20 cellular contexts compared by ENCODE assay signal in genomic region chr9:82124090-82124489, GRCh38.
DNase-seq lines count a peak whose midpoint lies in the region; ATAC-seq and TF ChIP-seq lines count a peak whose summit lies in the region.
"Had no signal": no experiment of that assay in that cellular context is flagged by ENCODE, and none has a peak within 500 bp of the region (broad histone marks: within the 10 kb centered on the region; RNA-seq: fewer than 3 reads in every experiment).

No MANE protein-coding gene starts in this region.

- H3K9me3 Mint-ChIP-seq in activated CD8-positive, alpha-beta T cell treated with anti-CD3 and anti-CD28 coated beads for 36 hours = no peaks in the 10 kb centered on the region
- H3K9me3 Mint-ChIP-seq: T-helper 1 cell treated with Interleukin-12 subunit alpha and Interleukin-12 subunit beta and Interleukin-4 antibody, amounts not matched to agents 30 μg/mL and 1 μg/mL, for 36 hours had no signal

- H3K79me1 ChIP-seq in mesenchymal stem cell (replicated peaks; ENCODE audit: low read length, poor library complexity, severe bottlenecking) = no peaks in the 10 kb centered on the region

- H2AK5ac ChIP-seq in mesenchymal stem cell (ENCODE audit: low read length, severe bottlenecking) = no peak overlapping the region

- no peak overlapping the region for H3K4me3 Mint-ChIP-seq in activated CD8-positive, alpha-beta T cell treated with anti-CD3 and anti-CD28 coated beads for 36 hours
- H3K4me3 Mint-ChIP-seq: activated T-cell treated with anti-CD3 and anti-CD28 coated beads, Interleukin-2, amount 50 U/mL, for 72 hours; CD14-positive monocyte; T-helper 1 cell treated with Interleukin-12 subunit alpha and Interleukin-12 subunit beta and Interleukin-4 antibody, amounts not matched to agents 30 μg/mL and 1 μg/mL, for 36 hours had no signal

- TF ChIP-seq CTCF in cardiac fibroblast (IDR thresholded peaks at IDR 0.05; ENCODE audit: low read depth, low read length) = no peak
- TF ChIP-seq CTCF in activated CD8-positive, alpha-beta T cell treated with anti-CD3 and anti-CD28 coated beads for 36 hours (IDR thresholded peaks at IDR 0.05) = no peak
- TF ChIP-seq CTCF in uterus (IDR thresholded peaks at IDR 0.05) = no peak

- no peak overlapping the region for H4K8ac ChIP-seq in mesenchymal stem cell (ENCODE audit: low read length)

- H3K18ac ChIP-seq in mesenchymal stem cell (ENCODE audit: low read depth in 1 of 2, low read length in 2 of 2) = no peak overlapping the region

- H3K27ac Mint-ChIP-seq in activated CD8-positive, alpha-beta T cell treated with anti-CD3 and anti-CD28 coated beads for 36 hours = no peak overlapping the region
- H3K27ac Mint-ChIP-seq: activated T-cell treated with anti-CD3 and anti-CD28 coated beads, Interleukin-2, amount 50 U/mL, for 72 hours; CD14-positive monocyte; progenitor cell of endocrine pancreas; T-helper 1 cell treated with Interleukin-12 subunit alpha and Interleukin-12 subunit beta and Interleukin-4 antibody, amounts not matched to agents 30 μg/mL and 1 μg/mL, for 36 hours had no signal

- TF ChIP-seq POLR2A in uterus (IDR thresholded peaks at IDR 0.05) = no peak

- no peak overlapping the region for H3K23ac ChIP-seq in mesenchymal stem cell (ENCODE audit: low read length in 2 of 2)

- POLR2A ChIA-PET in activated CD8-positive, alpha-beta T cell treated with anti-CD3 and anti-CD28 coated beads for 36 hours (lab: Charles Lee) = no interaction called here

- no peak overlapping the region for H3K14ac ChIP-seq in mesenchymal stem cell (ENCODE audit: low read length in 2 of 2)

- H2BK5ac ChIP-seq in mesenchymal stem cell (ENCODE audit: low read depth, low read length, poor library complexity, severe bottlenecking) = no peak overlapping the region

- peak; percentile 85 for DNase-seq in COLO829 (ENCODE audit: low spot score)
- DNase-seq in NCI-H226 = peak; percentile 59
- peak; percentile 50 to 79 for DNase-seq in cardiac fibroblast (ENCODE audit: low read depth in 2 of 2)
- peak; percentile 41 for DNase-seq in mesenchymal stem cell
- no peak for DNase-seq in activated CD8-positive, alpha-beta T cell treated with anti-CD3 and anti-CD28 coated beads for 36 hours
- DNase-seq in uterus = no peak
- DNase-seq: activated CD4-positive, alpha-beta T cell treated with anti-CD3 and anti-CD28 coated beads for 1 hour; activated T-cell treated with anti-CD3 and anti-CD28 coated beads, Interleukin-2, amount 50 U/mL, for 72 hours; anterior cingulate cortex; KBM-7; NCI-H1694; NCI-H510A treated with DMSO at 0.1 percent for 48 hours; stimulated activated CD4-positive, alpha-beta T cell treated with anti-CD3 and anti-CD28 coated beads, Interleukin-15, amount 100 ng/mL, for 24 hours; testis had no signal

- H3K27me3 ChIP-seq in mesenchymal stem cell (ENCODE audit: control insufficient read depth in 1 of 2, insufficient read depth in 1 of 2, low read length in 2 of 2) (no peaks in the 10 kb centered on the region), uterus (no peaks in the 10 kb centered on the region)
- H3K27me3 ChIP-seq: testis had no signal

- H3K36me3 Mint-ChIP-seq in activated CD8-positive, alpha-beta T cell treated with anti-CD3 and anti-CD28 coated beads for 36 hours (ENCODE audit: low read depth) = no peaks in the 10 kb centered on the region
- H3K36me3 Mint-ChIP-seq: CD14-positive monocyte had no signal

- no peak overlapping the region for H3K9ac ChIP-seq in mesenchymal stem cell (ENCODE audit: low read length)

- no peak overlapping the region for H2AFZ ChIP-seq in mesenchymal stem cell (ENCODE audit: low read depth, low read length)

- intact Hi-C loops in activated CD8-positive, alpha-beta T cell treated with anti-CD3 and anti-CD28 coated beads for 36 hours (cut with micrococcal nuclease) = no loop called here
- intact Hi-C loops in uterus (cut with DNase I; ENCODE audit: low total_unique reads) = no loop called here

- no peak for ATAC-seq in activated CD8-positive, alpha-beta T cell treated with anti-CD3 and anti-CD28 coated beads for 36 hours
- ATAC-seq in GM21381 (IDR thresholded peaks at IDR 0.05; ENCODE audit: unreplicated experiment) (no peak), GM19395 (IDR thresholded peaks at IDR 0.05; ENCODE audit: unreplicated experiment) (no peak)
- ATAC-seq: activated T-cell treated with anti-CD3 and anti-CD28 coated beads, Interleukin-2, amount 50 U/mL, for 72 hours; Panc1 had no signal

- H2BK12ac ChIP-seq in mesenchymal stem cell (ENCODE audit: low read length in 2 of 2) = no peak overlapping the region

- no peak overlapping the region for H3K4ac ChIP-seq in mesenchymal stem cell (ENCODE audit: low read depth in 1 of 2, low read length in 2 of 2)

- H3K27ac ChIP-seq in mesenchymal stem cell (ENCODE audit: low read length, poor library complexity, severe bottlenecking) (no peak overlapping the region), uterus (no peak overlapping the region)
- H3K27ac ChIP-seq: testis had no signal

- no peak overlapping the region for H4K91ac ChIP-seq in mesenchymal stem cell (ENCODE audit: low read length)

- H3K4me2 ChIP-seq in mesenchymal stem cell (ENCODE audit: low read length, poor library complexity, severe bottlenecking) = no peak overlapping the region

- H3K36me3 ChIP-seq in mesenchymal stem cell (ENCODE audit: control insufficient read depth in 1 of 2, insufficient read depth in 2 of 2, low read depth in 1 of 2, low read length in 2 of 2) (no peaks in the 10 kb centered on the region), uterus (no peaks in the 10 kb centered on the region)

- H3K27me3 Mint-ChIP-seq in activated CD8-positive, alpha-beta T cell treated with anti-CD3 and anti-CD28 coated beads for 36 hours = no peaks in the 10 kb centered on the region
- H3K27me3 Mint-ChIP-seq: progenitor cell of endocrine pancreas had no signal

- no peak overlapping the region for H2BK120ac ChIP-seq in mesenchymal stem cell (ENCODE audit: low read depth, low read length)

- H3K4me1 Mint-ChIP-seq in activated CD8-positive, alpha-beta T cell treated with anti-CD3 and anti-CD28 coated beads for 36 hours (ENCODE audit: low read depth) = no peaks in the 10 kb centered on the region
- H3K4me1 Mint-ChIP-seq: CD14-positive monocyte had no signal

- H3K9me3 ChIP-seq in mesenchymal stem cell (ENCODE audit: control insufficient read depth, low read length) (no peaks in the 10 kb centered on the region), uterus (no peaks in the 10 kb centered on the region)
- H3K9me3 ChIP-seq: testis had no signal

- H2BK15ac ChIP-seq in mesenchymal stem cell (ENCODE audit: low read depth, poor library complexity, severe bottlenecking) = no peak overlapping the region

- H3K4me3 ChIP-seq in cardiac fibroblast (replicated peaks in 1 of 2; ENCODE audit: low read depth in 2 of 2, low read length in 2 of 2) = no peak overlapping the region
- no peak overlapping the region for H3K4me3 ChIP-seq in mesenchymal stem cell (ENCODE audit: insufficient read depth in 1 of 2, low read depth in 1 of 2, low read length in 2 of 2)
- H3K4me3 ChIP-seq in uterus = no peak overlapping the region
- H3K4me3 ChIP-seq: testis had no signal

- CTCF ChIA-PET in activated CD8-positive, alpha-beta T cell treated with anti-CD3 and anti-CD28 coated beads for 36 hours (lab: Charles Lee) = no interaction called here

- WGBS in mesenchymal stem cell = no CpG with 5 or more reads among the region's 3 CpGs

- H3K4me1 ChIP-seq in mesenchymal stem cell (ENCODE audit: control insufficient read depth, insufficient read depth, low read depth, low read length) (peaks cover 1% of the 10 kb centered on the region), uterus (no peaks in the 10 kb centered on the region)

Comparison
In these comparisons a context has a peak if more than half of its experiments do, and no peak if none do; other contexts are left out.
1. DNase-seq: peak in COLO829 (single experiment), NCI-H226 (single experiment), cardiac fibroblast (2 of 2) and mesenchymal stem cell (single experiment); none in activated CD8-positive, alpha-beta T cell treated with anti-CD3 and anti-CD28 coated beads for 36 hours (single experiment) and uterus (0 of 2).